Comparison of ENCODE assay signal across 16 cellular contexts in genomic region chr13:28327761-28328607, GRCh38.
A peak's percentile ranks its signal among the peaks of the same experiment; 100 is the strongest.
DNase-seq lines count a peak whose midpoint lies in the region; ATAC-seq and TF ChIP-seq lines count a peak whose summit lies in the region.
"Had no signal": no experiment of that assay in that cellular context is flagged by ENCODE, and none has a peak within 500 bp of the region (broad histone marks: within the 10 kb centered on the region; RNA-seq: fewer than 3 reads in every experiment).

No MANE protein-coding gene starts in this region.

- H3K4me3 Mint-ChIP-seq in stimulated activated naive B cell treated with anti-CD40 and anti-IgM and Interleukin-4, amounts not matched to agents 10 μg/mL and 1 μg/mL and 100 μg/mL, for 72 hours = no peak overlapping the region
- H3K4me3 Mint-ChIP-seq: CD4-positive, CD25-positive, alpha-beta regulatory T cell had no signal

- H3F3A ChIP-seq in PC-3 (ENCODE audit: low read length, unreplicated experiment) = no peaks in the 10 kb centered on the region

- H3K27me3 Mint-ChIP-seq in stimulated activated naive B cell treated with anti-CD40 and anti-IgM and Interleukin-4, amounts not matched to agents 10 μg/mL and 1 μg/mL and 100 μg/mL, for 72 hours = no peaks in the 10 kb centered on the region

- ATAC-seq in stimulated activated naive B cell treated with anti-CD40 and anti-IgM and Interleukin-4, amounts not matched to agents 10 μg/mL and 1 μg/mL and 100 μg/mL, for 72 hours (replicated peaks) = no peak
- no peak for ATAC-seq in PC-3

- intact Hi-C loops in PC-3 (cut with micrococcal nuclease) = no loop called here

- peak overlapping the region; percentile 25 for H3K27ac Mint-ChIP-seq in stimulated activated naive B cell treated with anti-CD40 and anti-IgM and Interleukin-4, amounts not matched to agents 10 μg/mL and 1 μg/mL and 100 μg/mL, for 72 hours
- H3K27ac Mint-ChIP-seq: CD4-positive, CD25-positive, alpha-beta regulatory T cell had no signal

- no peaks in the 10 kb centered on the region for H3K9me3 Mint-ChIP-seq in stimulated activated naive B cell treated with anti-CD40 and anti-IgM and Interleukin-4, amounts not matched to agents 10 μg/mL and 1 μg/mL and 100 μg/mL, for 72 hours
- H3K9me3 Mint-ChIP-seq: CD4-positive, CD25-positive, alpha-beta regulatory T cell had no signal

- no peaks in the 10 kb centered on the region; the same call in 1 of the 2 replicates for H3K27me3 ChIP-seq in PC-3 (ENCODE audit: low read length)

- H3K9me3 ChIP-seq in PC-3 (ENCODE audit: low read length) = no peaks in the 10 kb centered on the region

- DNase-seq in GM03348 (ENCODE audit: low spot score) = peak; percentile 37
- DNase-seq in dermis blood vessel endothelial cell = peak; percentile 28
- peak; percentile 64 for DNase-seq in iris pigment epithelial cell (ENCODE audit: low read depth)
- DNase-seq in stimulated activated naive B cell treated with anti-CD40 and anti-IgM and Interleukin-4, amounts not matched to agents 10 μg/mL and 1 μg/mL and 100 μg/mL, for 72 hours = no peak
- no peak for DNase-seq in PC-3
- DNase-seq in NCI-H526 treated with DMSO at 0.1 percent for 48 hours (lab: John Stamatoyannopoulos, UW) = no peak
- DNase-seq in GM13977 (ENCODE audit: low spot score) = no peak
- DNase-seq: CD4-positive, CD25-positive, alpha-beta regulatory T cell; DMS79 treated with DMSO at 0.1 percent for 48 hours; GF-D8; MV-4-11; NCI-H1436; NCI-H2029 treated with DMSO at 0.1 percent for 48 hours; NCI-H524; NK-92 treated with Interleukin-12 subunit alpha and Interleukin-12 subunit beta, amount 100 ng/mL, for 24 hours had no signal

- TF ChIP-seq CTCF in PC-3 (conservative IDR thresholded peaks at IDR 0.05; ENCODE audit: low read depth, low read length) (no peak), GM13977 (IDR thresholded peaks at IDR 0.05; ENCODE audit: extremely low read depth, insufficient read depth, missing control alignments) (no peak)

- no peak overlapping the region for H3K4me2 ChIP-seq in PC-3 (ENCODE audit: low read length)

- no peak overlapping the region for H3K27ac ChIP-seq in PC-3 (ENCODE audit: low read length)
- H3K27ac ChIP-seq: SK-N-MC had no signal

- H3K9me2 ChIP-seq in PC-3 (replicated peaks; ENCODE audit: low read length) = no peaks in the 10 kb centered on the region

- no peak overlapping the region for H3K4me3 ChIP-seq in PC-3 (ENCODE audit: low read length)
- H3K4me3 ChIP-seq: SK-N-MC had no signal

- H3K36me3 Mint-ChIP-seq in stimulated activated naive B cell treated with anti-CD40 and anti-IgM and Interleukin-4, amounts not matched to agents 10 μg/mL and 1 μg/mL and 100 μg/mL, for 72 hours = no peaks in the 10 kb centered on the region
- H3K36me3 Mint-ChIP-seq: CD4-positive, CD25-positive, alpha-beta regulatory T cell had no signal

- POLR2A ChIA-PET in PC-3 (lab: Charles Lee; ENCODE audit: unreplicated experiment) = no interaction called here

- BruUV-seq in PC-3 (replicated peaks; lab: Mats Ljungman, UMichigan) = no TSS peak

- peaks cover 11 to 16% of the 10 kb centered on the region in 2 donors for H3K4me1 Mint-ChIP-seq in stimulated activated naive B cell treated with anti-CD40 and anti-IgM and Interleukin-4, amounts not matched to agents 10 μg/mL and 1 μg/mL and 100 μg/mL, for 72 hours
- H3K4me1 Mint-ChIP-seq: CD4-positive, CD25-positive, alpha-beta regulatory T cell had no signal

- no peak overlapping the region for H3K9ac ChIP-seq in PC-3 (ENCODE audit: low read length)

- in situ Hi-C loops in GM13977 (cut with MboI; ENCODE audit: low pct_unique_long_range_greater_than_20kb, low sequenced_read_pairs, unreplicated experiment) = loop anchor here (25.0 kb wide), 1 partner anchor 459 kb away; no protein-coding TSS in a partner anchor

- CTCF ChIA-PET in PC-3 (lab: Charles Lee) = no interaction called here

- peaks cover 2% of the 10 kb centered on the region; the same call in 1 of the 2 replicates for H3K4me1 ChIP-seq in PC-3 (ENCODE audit: insufficient read depth, low read length)

- H4K20me1 ChIP-seq in PC-3 (ENCODE audit: low read length) = no peaks in the 10 kb centered on the region

- no peak overlapping the region for H2AFZ ChIP-seq in PC-3 (ENCODE audit: low read length)

- H3K79me2 ChIP-seq in PC-3 (ENCODE audit: low read length) = no peaks in the 10 kb centered on the region

- no peaks in the 10 kb centered on the region for H3K36me3 ChIP-seq in PC-3 (ENCODE audit: low read depth, low read length)

Comparison
In these comparisons a context has a peak if more than half of its experiments do, and no peak if none do; other contexts are left out.
1. DNase-seq: peak in GM03348 (single experiment), dermis blood vessel endothelial cell (single experiment) and iris pigment epithelial cell (single experiment); none in stimulated activated naive B cell treated with anti-CD40 and anti-IgM and Interleukin-4, amounts not matched to agents 10 μg/mL and 1 μg/mL and 100 μg/mL, for 72 hours (single experiment), PC-3 (single experiment), NCI-H526 treated with DMSO at 0.1 percent for 48 hours (single experiment) and GM13977 (single experiment).